In genomic region chr12:124536613-124537012, GRCh38 we compare ENCODE assay signal across 16 cellular contexts. TPM values are rescaled to one million over a fixed set of nuclear protein-coding genes. Genes with fewer than 3 reads are reported as not detected.
DNase-seq lines count a peak whose midpoint lies in the region; ATAC-seq and TF ChIP-seq lines count a peak whose summit lies in the region.
"Had no signal": no experiment of that assay in that cellular context is flagged by ENCODE, and none has a peak within 500 bp of the region (broad histone marks: within the 10 kb centered on the region; RNA-seq: fewer than 3 reads in every experiment).

No MANE protein-coding gene starts in this region.

- H3K79me2 ChIP-seq in H9 (ENCODE audit: insufficient read depth, low read length): peaks cover 46% of the 10 kb centered on the region; the same call in 1 of the 2 replicates

- TF ChIP-seq CTCF in H9 (conservative IDR thresholded peaks at IDR 0.05): no peak
- no peak for TF ChIP-seq CTCF in WERI-Rb-1 (IDR thresholded peaks at IDR 0.05; ENCODE audit: low read depth, low read length)
- no peak for TF ChIP-seq CTCF in ascending aorta (IDR thresholded peaks at IDR 0.05)

- no peak overlapping the region for H3T11ph ChIP-seq in H9 (ENCODE audit: low read length)

- no peak overlapping the region for H2BK120ac ChIP-seq in H9 (ENCODE audit: low read depth, low read length, poor library complexity, severe bottlenecking)

- H4K91ac ChIP-seq in H9 (ENCODE audit: insufficient read length, low read depth, low read length): no peak overlapping the region

- H3K9me3 ChIP-seq in H9 (ENCODE audit: control insufficient read depth, low read depth, low read length) (no peaks in the 10 kb centered on the region), WERI-Rb-1 (ENCODE audit: severe bottlenecking) (no peaks in the 10 kb centered on the region), subcutaneous abdominal adipose tissue (ENCODE audit: control insufficient read depth in 5 of 5, low read length in 5 of 5) (no peaks in the 10 kb centered on the region), ascending aorta (no peaks in the 10 kb centered on the region)
- H3K9me3 ChIP-seq: spleen, transverse colon had no signal

- H3K18ac ChIP-seq in H9 (ENCODE audit: insufficient read length, low read depth, low read length): no peak overlapping the region

- H3K14ac ChIP-seq in H9 (ENCODE audit: insufficient read depth, low read length): no peak overlapping the region

- H3K4me1 ChIP-seq in H9 (ENCODE audit: insufficient read depth, low read length) (peaks cover 7% of the 10 kb centered on the region; the same call in 1 of the 2 replicates), subcutaneous abdominal adipose tissue (ENCODE audit: control insufficient read depth in 5 of 5, insufficient read depth in 5 of 5, low read length in 5 of 5) (peaks cover 8 to 42% (median 40%) of the 10 kb centered on the region in 5 donors), ascending aorta (peaks cover 19 to 32% of the 10 kb centered on the region in 2 donors)

- H3K9me3 Mint-ChIP-seq in H9: no peaks in the 10 kb centered on the region
- H3K9me3 Mint-ChIP-seq: dendritic cell treated with granulocyte-macrophage colony-stimulating factor and Interleukin-4, amounts not matched to agents 40 ng/mL and 50 ng/mL, for 4 days; stimulated activated effector memory CD8-positive, alpha-beta T cell treated with anti-CD3 and anti-CD28 coated beads, Interleukin-12 subunit alpha, Interleukin-12 subunit beta, amount 100 ng/mL, for 72 hours; T-helper 2 cell treated with Interferon-gamma antibody and Interleukin-4, amounts not matched to agents 5 μg/mL and 100 μg/mL, for 36 hours had no signal

- H2BK20ac ChIP-seq in H9 (ENCODE audit: low read depth, low read length, poor library complexity, severe bottlenecking): no peak overlapping the region

- H3K27me3 Mint-ChIP-seq in H9 (ENCODE audit: low read depth): no peaks in the 10 kb centered on the region
- H3K27me3 Mint-ChIP-seq: dendritic cell treated with granulocyte-macrophage colony-stimulating factor and Interleukin-4, amounts not matched to agents 40 ng/mL and 50 ng/mL, for 4 days had no signal

- no peak overlapping the region for H2AK5ac ChIP-seq in H9 (ENCODE audit: insufficient read length, low read length)

- H2BK12ac ChIP-seq in H9 (ENCODE audit: insufficient read length, low read depth, low read length): no peak overlapping the region

- H3K4me1 Mint-ChIP-seq in H9: peaks cover 42 to 60% of the 10 kb centered on the region in 2 experiments

- H3K56ac ChIP-seq in H9 (ENCODE audit: insufficient read length, low read depth, low read length): no peak overlapping the region

- H4K5ac ChIP-seq in H9 (ENCODE audit: insufficient read length, low read depth, low read length): no peak overlapping the region

- H4K8ac ChIP-seq in H9 (replicated peaks; ENCODE audit: insufficient read length, low read depth, low read length): no peak overlapping the region

- H3K27ac Mint-ChIP-seq in H9: peak overlapping the region in 2 of 3 experiments; percentile 13 to 49; a peak in 3 of 7 replicates
- H3K27ac Mint-ChIP-seq: stimulated activated effector memory CD8-positive, alpha-beta T cell treated with anti-CD3 and anti-CD28 coated beads, Interleukin-12 subunit alpha, Interleukin-12 subunit beta, amount 100 ng/mL, for 72 hours; T-helper 2 cell treated with Interferon-gamma antibody and Interleukin-4, amounts not matched to agents 5 μg/mL and 100 μg/mL, for 36 hours had no signal

- H3K9ac ChIP-seq in H9 (ENCODE audit: extremely low read depth, insufficient read length, low read length) (no peak overlapping the region), subcutaneous abdominal adipose tissue (ENCODE audit: low read length in 5 of 5) (no peak overlapping the region)

- H3K36me3 Mint-ChIP-seq in H9 (ENCODE audit: insufficient read depth in 1 of 3, low read depth in 3 of 3): peaks cover 4 to 32% (median 20%) of the 10 kb centered on the region in 3 experiments; a peak in 6 of 7 replicates

- H3K27me3 ChIP-seq in H9 (ENCODE audit: insufficient read depth, low read length) (no peaks in the 10 kb centered on the region), WERI-Rb-1 (ENCODE audit: insufficient read depth, low read depth, severe bottlenecking) (no peaks in the 10 kb centered on the region), subcutaneous abdominal adipose tissue (ENCODE audit: control insufficient read depth in 5 of 5, insufficient read depth in 4 of 5, low read length in 5 of 5) (no peaks in the 10 kb centered on the region), ascending aorta (no peaks in the 10 kb centered on the region)
- H3K27me3 ChIP-seq: spleen, transverse colon had no signal

- H3K4me2 ChIP-seq in H9 (ENCODE audit: insufficient read depth, insufficient read length, low read length): no peak overlapping the region

- H3K4me3 ChIP-seq in WERI-Rb-1 (ENCODE audit: low read depth, low read length) (no peak overlapping the region), subcutaneous abdominal adipose tissue (ENCODE audit: low read depth in 1 of 5, low read length in 5 of 5) (no peak overlapping the region), ascending aorta (no peak overlapping the region)
- H3K4me3 ChIP-seq: spleen, transverse colon had no signal

- no peak overlapping the region for H3K23ac ChIP-seq in H9 (ENCODE audit: insufficient read length, low read depth, low read length)

- no peak for DNase-seq in H9
- no peak for DNase-seq in WERI-Rb-1
- DNase-seq in fibroblast of peridontal ligament (ENCODE audit: extremely low read depth): peak; percentile 45
- DNase-seq in ascending aorta (ENCODE audit: low spot score in 2 of 2): no peak
- DNase-seq in AML-193 (lab: John Stamatoyannopoulos, UW): no peak
- DNase-seq: activated effector memory CD4-positive, alpha-beta T cell treated with anti-CD3 and anti-CD28 coated beads, Interleukin-2, amount 50 U/mL, for 16 hours; DMS153; HCEC 1CT; NCI-H345; spleen; transverse colon had no signal

- no peaks in the 10 kb centered on the region for H3K23me2 ChIP-seq in H9 (ENCODE audit: insufficient read length, low read depth, low read length, poor library complexity, severe bottlenecking)

- no peak for ATAC-seq in HG02884 (IDR thresholded peaks at IDR 0.05; ENCODE audit: unreplicated experiment)
- ATAC-seq: stimulated activated effector memory CD8-positive, alpha-beta T cell treated with anti-CD3 and anti-CD28 coated beads, Interleukin-12 subunit alpha, Interleukin-12 subunit beta, amount 100 ng/mL, for 72 hours had no signal

- H3K4ac ChIP-seq in H9 (ENCODE audit: low read depth, low read length): no peak overlapping the region

- no peak overlapping the region for H2BK5ac ChIP-seq in H9 (ENCODE audit: insufficient read length, low read length)

- peaks cover 32% of the 10 kb centered on the region for H3K36me3 ChIP-seq in WERI-Rb-1
- H3K36me3 ChIP-seq in subcutaneous abdominal adipose tissue (ENCODE audit: control insufficient read depth in 5 of 5, insufficient read depth in 5 of 5, low read length in 5 of 5): peaks cover 0 to 14% (median 8%) of the 10 kb centered on the region in 5 donors
- peaks cover 4 to 8% of the 10 kb centered on the region in 2 donors for H3K36me3 ChIP-seq in ascending aorta
- H3K36me3 ChIP-seq: transverse colon had no signal

- no CpG with 5 or more reads among the region's 9 CpGs for WGBS in H9 (ENCODE audit: extremely low coverage, insufficient read length, low lambda C conversion rate)

- no peak overlapping the region for H2AFZ ChIP-seq in H9 (ENCODE audit: low read length)

- H3K27ac ChIP-seq in H9 (ENCODE audit: insufficient read length, low read depth, low read length): no peak overlapping the region
- peak overlapping the region; percentile 71 for H3K27ac ChIP-seq in WERI-Rb-1
- peak overlapping the region; percentile 65 for H3K27ac ChIP-seq in subcutaneous abdominal adipose tissue (ENCODE audit: low read depth, low read length)
- H3K27ac ChIP-seq in ascending aorta: no peak overlapping the region

- intact Hi-C loops in ascending aorta (cut with DNase I): no loop called here

- no peak overlapping the region for H2BK15ac ChIP-seq in H9 (ENCODE audit: low read depth, low read length)

- no peaks in the 10 kb centered on the region for H4K20me1 ChIP-seq in H9 (ENCODE audit: control insufficient read depth, insufficient read depth, insufficient read length)

- peaks cover 6% of the 10 kb centered on the region for H3K79me1 ChIP-seq in H9 (ENCODE audit: insufficient read depth, low read depth, low read length, poor library complexity, severe bottlenecking)

- no peak overlapping the region for H3K4me3 Mint-ChIP-seq in H9
- H3K4me3 Mint-ChIP-seq: dendritic cell treated with granulocyte-macrophage colony-stimulating factor and Interleukin-4, amounts not matched to agents 40 ng/mL and 50 ng/mL, for 4 days; stimulated activated effector memory CD8-positive, alpha-beta T cell treated with anti-CD3 and anti-CD28 coated beads, Interleukin-12 subunit alpha, Interleukin-12 subunit beta, amount 100 ng/mL, for 72 hours; T-helper 2 cell treated with Interferon-gamma antibody and Interleukin-4, amounts not matched to agents 5 μg/mL and 100 μg/mL, for 36 hours had no signal

RNA-seq across cellular contexts. Expression of gene NCOR2, which starts 30.8 kb away (rescaled TPM):
- 220 and 226 TPM in 2 replicates for total RNA-seq in H9 (2021)
- 134 TPM for total RNA-seq in ascending aorta

Comparison
In these comparisons a context has a peak if more than half of its experiments do, and no peak if none do; other contexts are left out.
1. H3K27ac ChIP-seq: peak in WERI-Rb-1 (single experiment) and subcutaneous abdominal adipose tissue (single experiment); none in H9 (single experiment) and ascending aorta (0 of 2).